Comparison of ENCODE assay signal across 2 cellular contexts in genomic region chr18:57447154-57447621, GRCh38.
A peak's percentile ranks its signal among the peaks of the same experiment; 100 is the strongest.
TF ChIP-seq lines count a peak whose summit lies in the region.

No MANE protein-coding gene starts in this region.

TF ChIP-seq in GM23338, 12 proteins besides CTCF, POLR2A, EP300 and RAD21 (continued from another document):
- TF ChIP-seq ZNF462 (CRISPR knock-in tag; IDR thresholded peaks at IDR 0.05): peak; percentile 79
- no peak for TF ChIP-seq POLR2AphosphoS5 (IDR thresholded peaks at IDR 0.05; ENCODE audit: low read depth)
- no peak for TF ChIP-seq ETS1 (IDR thresholded peaks at IDR 0.05)

TF ChIP-seq in WTC11, 78 proteins besides CTCF, POLR2A, EP300 and RAD21 (continued from another document and continues in another):
- TF ChIP-seq USF2 (CRISPR knock-in tag; IDR thresholded peaks at IDR 0.05) (0 out of 2 replicates have a peak, but pooled peaks have one; percentile 37), ETV6 (CRISPR knock-in tag; IDR thresholded peaks at IDR 0.05) (peak; percentile 96), ZNF219 (CRISPR knock-in tag; IDR thresholded peaks at IDR 0.05; ENCODE audit: borderline replicate concordance) (peak; percentile 44; the same call in 1 of the 2 replicates), MXD4 (CRISPR knock-in tag; IDR thresholded peaks at IDR 0.05; ENCODE audit: borderline replicate concordance) (no peak), E2F1 (CRISPR knock-in tag; IDR thresholded peaks at IDR 0.05) (peak; percentile 81; the same call in 1 of the 2 replicates), NR2C2 (CRISPR knock-in tag; IDR thresholded peaks at IDR 0.05) (peak; percentile 60; the same call in 1 of the 2 replicates), E2F5 (CRISPR knock-in tag; IDR thresholded peaks at IDR 0.05) (peak; percentile 85; the same call in 1 of the 2 replicates), MYBL2 (CRISPR knock-in tag; IDR thresholded peaks at IDR 0.05) (peak; percentile 91), ZNF317 (CRISPR knock-in tag; IDR thresholded peaks at IDR 0.05; ENCODE audit: borderline replicate concordance, low read depth) (peak; percentile 61; the same call in 1 of the 2 replicates), PRDM15 (CRISPR knock-in tag; IDR thresholded peaks at IDR 0.05) (peak; percentile 41; the same call in 1 of the 2 replicates), ELF4 (CRISPR knock-in tag; IDR thresholded peaks at IDR 0.05; ENCODE audit: low read depth) (peak; percentile 72; the same call in 1 of the 2 replicates), AFF4 (CRISPR knock-in tag; IDR thresholded peaks at IDR 0.05; ENCODE audit: borderline replicate concordance) (no peak), KAT7 (CRISPR knock-in tag; IDR thresholded peaks at IDR 0.05; ENCODE audit: borderline replicate concordance) (peak; percentile 81; the same call in 1 of the 2 replicates), CREM (CRISPR knock-in tag; IDR thresholded peaks at IDR 0.05) (peak; percentile 86), MAX (CRISPR knock-in tag; IDR thresholded peaks at IDR 0.05) (peak; percentile 31; the same call in 1 of the 2 replicates), MLX (CRISPR knock-in tag; IDR thresholded peaks at IDR 0.05) (peak; percentile 87; the same call in 1 of the 2 replicates), ZSCAN18 (CRISPR knock-in tag; IDR thresholded peaks at IDR 0.05) (no peak), ZNF423 (CRISPR knock-in tag; IDR thresholded peaks at IDR 0.05) (peak; percentile 95), GRHL2 (CRISPR knock-in tag; IDR thresholded peaks at IDR 0.05; ENCODE audit: insufficient replicate concordance, severe bottlenecking) (no peak), ZNF671 (CRISPR knock-in tag; IDR thresholded peaks at IDR 0.05) (no peak), SMAD4 (CRISPR knock-in tag; IDR thresholded peaks at IDR 0.05) (0 out of 2 replicates have a peak, but pooled peaks have one; percentile 78), IRF1 (CRISPR knock-in tag; IDR thresholded peaks at IDR 0.05) (peak; percentile 92; the same call in 1 of the 2 replicates), HMGXB4 (CRISPR knock-in tag; IDR thresholded peaks at IDR 0.05) (0 out of 2 replicates have a peak, but pooled peaks have one; percentile 66), NR3C1 (CRISPR knock-in tag; conservative IDR thresholded peaks at IDR 0.05; ENCODE audit: low read depth) (peak; percentile 92; the same call in 1 of the 2 replicates), ZNF281 (CRISPR knock-in tag; IDR thresholded peaks at IDR 0.05) (peak; percentile 76), FOXK1 (CRISPR knock-in tag; IDR thresholded peaks at IDR 0.05) (peak; percentile 76; the same call in 1 of the 2 replicates), SMAD3 (CRISPR knock-in tag; IDR thresholded peaks at IDR 0.05; ENCODE audit: borderline replicate concordance) (peak; percentile 96; the same call in 1 of the 2 replicates), GABPB1 (CRISPR knock-in tag; IDR thresholded peaks at IDR 0.05) (no peak), ZNF232 (CRISPR knock-in tag; IDR thresholded peaks at IDR 0.05) (peak; percentile 92), ZNF396 (CRISPR knock-in tag; IDR thresholded peaks at IDR 0.05; ENCODE audit: borderline replicate concordance) (peak; percentile 50; the same call in 1 of the 2 replicates), ZNF138 (CRISPR knock-in tag; conservative IDR thresholded peaks at IDR 0.05) (no peak; the same call in 1 of the 2 replicates), ZBTB21 (CRISPR knock-in tag; IDR thresholded peaks at IDR 0.05; ENCODE audit: borderline replicate concordance) (peak; percentile 61; the same call in 1 of the 2 replicates)
